In genomic region chr1:225999227-225999911, GRCh38 we compare ENCODE assay signal across 8 cellular contexts. TPM values are rescaled to one million over a fixed set of nuclear protein-coding genes. Genes with fewer than 3 reads are reported as not detected.
DNase-seq lines count a peak whose midpoint lies in the region; ATAC-seq and TF ChIP-seq lines count a peak whose summit lies in the region.

SDE2 (minus strand) TSS chr1:225999343; CDS start chr1:225999312, 31 bp downstream.

- TF ChIP-seq EP300 in SK-N-SH (IDR thresholded peaks at IDR 0.05; ENCODE audit: borderline replicate concordance in 1 of 2, low read depth in 1 of 2, low read length in 1 of 2) = peak in 1 of 2 experiments; percentile 57; a peak in 1 of 4 replicates

- no peaks in the 10 kb centered on the region for H3K9me2 ChIP-seq in SK-N-SH

- peak; percentile 77 for ATAC-seq in HG02571 (IDR thresholded peaks at IDR 0.05; ENCODE audit: unreplicated experiment)

- 1% methylated on average over 17 of the region's 53 CpGs for WGBS in SK-N-SH (ENCODE audit: low lambda C conversion rate)

- H3K27ac ChIP-seq in SK-N-SH (ENCODE audit: low read depth in 2 of 2, low read length in 1 of 2) = peak within 1 kb of the TSS; percentile 75 to 97
- peak within 1 kb of the TSS; percentile 97 for H3K27ac ChIP-seq in temporal lobe (ENCODE audit: low read depth, low read length)

- CTCF ChIA-PET in SK-N-SH (lab: Yijun Ruan, JAX) = interaction anchor here (0.6 to 1.9 kb wide), 7 partner anchors 11 to 230 kb away, joined by 3 to 8 read pairs (median 3); no protein-coding TSS in a partner anchor

- H3K4me2 ChIP-seq in SK-N-SH = peak within 1 kb of the TSS; percentile 84

- peaks cover 13 to 20% of the 10 kb centered on the region in 2 experiments for H3K36me3 ChIP-seq in SK-N-SH (replicated peaks in 1 of 2; ENCODE audit: control insufficient read depth in 1 of 2, insufficient read depth in 2 of 2, low read length in 1 of 2)

- peaks cover 3% of the 10 kb centered on the region for H3F3A ChIP-seq in SK-N-SH (replicated peaks; ENCODE audit: insufficient read depth)

- peaks cover 28 to 38% of the 10 kb centered on the region in 2 experiments for H3K4me1 ChIP-seq in SK-N-SH (ENCODE audit: control insufficient read depth in 1 of 2, insufficient read depth in 2 of 2, low read depth in 1 of 2, low read length in 1 of 2)

- 0 out of 2 replicates have a peak, but pooled peaks cover 3% of the 10 kb centered on the region for H4K20me1 ChIP-seq in SK-N-SH (ENCODE audit: insufficient read depth)

- no peaks in the 10 kb centered on the region for H3K9me3 ChIP-seq in SK-N-SH

- POLR2A ChIA-PET in SK-N-SH (lab: Yijun Ruan, JAX) = interaction anchor here (0.6 to 3.4 kb wide), 11 partner anchors 15 to 222 kb away, joined by 3 to 38 read pairs (median 3); partner anchors contain the start of genes H3-3A and SRP9

- H3K4me3 ChIP-seq in SK-N-SH (ENCODE audit: low read depth in 2 of 2, low read length in 1 of 2) = peak within 1 kb of the TSS; percentile 84 to 97

- no peak for TF ChIP-seq CTCF in SK-N-SH (IDR thresholded peaks at IDR 0.05)

- H3K9ac ChIP-seq in SK-N-SH = peak within 1 kb of the TSS; percentile 80

- no peak; the same call in 1 of the 2 replicates for TF ChIP-seq RAD21 in SK-N-SH (IDR thresholded peaks at IDR 0.05; ENCODE audit: low read length)

- DNase-seq in GM04504 (ENCODE audit: low read depth) = peak; percentile 98
- DNase-seq in NCI-H1048 (lab: John Stamatoyannopoulos, UW) = peak; percentile 100
- DNase-seq in SK-N-SH = peak; percentile 98
- DNase-seq in activated naive CD4-positive, alpha-beta T cell treated with anti-CD3 and anti-CD28 coated beads, Interleukin-2, amount 50 U/mL, for 16 hours = peak; percentile 99
- peak; percentile 99 for DNase-seq in globus pallidus (ENCODE audit: low spot score)
- peak; percentile 99 for DNase-seq in occipital lobe (lab: John Stamatoyannopoulos, UW)

- peaks cover 48% of the 10 kb centered on the region for H3K79me2 ChIP-seq in SK-N-SH (ENCODE audit: insufficient read depth)

- H3K27me3 ChIP-seq in SK-N-SH (ENCODE audit: insufficient read depth) = no peaks in the 10 kb centered on the region

- H2AFZ ChIP-seq in SK-N-SH (ENCODE audit: low read depth) = peak within 1 kb of the TSS; percentile 92

TF ChIP-seq in SK-N-SH, 30 proteins besides CTCF, POLR2A, EP300 and RAD21 (continues in another document):
- TF ChIP-seq SIN3A (IDR thresholded peaks at IDR 0.05; ENCODE audit: borderline replicate concordance, low read depth, low read length) (peak; percentile 97), RXRA (IDR thresholded peaks at IDR 0.05; ENCODE audit: borderline replicate concordance, low read depth) (no peak), FOXM1 (IDR thresholded peaks at IDR 0.05; ENCODE audit: low read depth) (no peak), GABPA (IDR thresholded peaks at IDR 0.05; ENCODE audit: low read depth) (peak; percentile 59), RFX5 (IDR thresholded peaks at IDR 0.05; ENCODE audit: low read length) (no peak), ZBTB33 (IDR thresholded peaks at IDR 0.05; ENCODE audit: borderline replicate concordance, low read depth) (no peak), YY1 (IDR thresholded peaks at IDR 0.05; ENCODE audit: low read depth) (peak; percentile 88), REST (IDR thresholded peaks at IDR 0.05; ENCODE audit: low read depth, low read length) (no peak; the same call in 1 of the 2 replicates), USF2 (IDR thresholded peaks at IDR 0.05; ENCODE audit: borderline replicate concordance, low read depth, low read length) (no peak), MXI1 (IDR thresholded peaks at IDR 0.05; ENCODE audit: low read depth, low read length) (peak; percentile 87), JUND (IDR thresholded peaks at IDR 0.05) (no peak), FOSL2 (IDR thresholded peaks at IDR 0.05; ENCODE audit: borderline replicate concordance, low read depth) (no peak), RCOR1 (IDR thresholded peaks at IDR 0.05; ENCODE audit: low read length) (no peak), CHD2 (IDR thresholded peaks at IDR 0.05; ENCODE audit: low read length, partially characterized antibody) (peak; percentile 95), POLR2AphosphoS5 (IDR thresholded peaks at IDR 0.05; ENCODE audit: low read depth, low read length) (peak; percentile 98), MEF2A (IDR thresholded peaks at IDR 0.05; ENCODE audit: borderline replicate concordance, low read depth) (no peak), PBX3 (IDR thresholded peaks at IDR 0.05) (no peak), ELF1 (IDR thresholded peaks at IDR 0.05) (peak; percentile 42; the same call in 1 of the 2 replicates), USF1 (IDR thresholded peaks at IDR 0.05; ENCODE audit: borderline replicate concordance, low read depth) (no peak), GATA2 (CRISPR knock-in tag; IDR thresholded peaks at IDR 0.05) (peak; percentile 81), NRF1 (IDR thresholded peaks at IDR 0.05; ENCODE audit: low read depth, low read length) (no peak), TCF12 (IDR thresholded peaks at IDR 0.05) (no peak), NFIC (IDR thresholded peaks at IDR 0.05; ENCODE audit: borderline replicate concordance) (no peak), TAF1 (IDR thresholded peaks at IDR 0.05; ENCODE audit: borderline replicate concordance, low read depth, low read length) (peak; percentile 90), SMC3 (IDR thresholded peaks at IDR 0.05; ENCODE audit: low read depth, low read length) (peak; percentile 3; the same call in 1 of the 2 replicates)

RNA-seq across cellular contexts. Expression of gene SDE2, which starts in this region (rescaled TPM):
- polyA plus RNA-seq in SK-N-SH (2012; rRNA removed) = 10.1 and 15.1 TPM in 2 replicates
- polyA plus RNA-seq in SK-N-SH (2012; cell fraction: cytosol; rRNA removed) = 13.8 and 15.7 TPM in 2 replicates
- 5.2 and 10.3 TPM in 2 replicates for polyA plus RNA-seq in SK-N-SH (2012; cell fraction: nucleus; rRNA removed)
- total RNA-seq in occipital lobe = 43.4 TPM
- total RNA-seq in temporal lobe = 21.6 TPM

Comparison
In these comparisons a context has a peak if more than half of its experiments do, and no peak if none do; other contexts are left out.
1. Peak in every context shown above with its lines: DNase-seq, ATAC-seq, H3K4me3 ChIP-seq and H3K27ac ChIP-seq.